28 cellular contexts compared by ENCODE assay signal in genomic region chrX:68880846-68881513, GRCh38. TPM values are rescaled to one million over a fixed set of nuclear protein-coding genes. Genes with fewer than 3 reads are reported as not detected.
DNase-seq lines count a peak whose midpoint lies in the region; ATAC-seq and TF ChIP-seq lines count a peak whose summit lies in the region.
"Had no signal": no experiment of that assay in that cellular context is flagged by ENCODE, and none has a peak within 500 bp of the region (broad histone marks: within the 10 kb centered on the region; RNA-seq: fewer than 3 reads in every experiment).

No MANE protein-coding gene starts in this region.

- H3K36me3 ChIP-seq in left ventricle myocardium inferior (no peaks in the 10 kb centered on the region), osteoblast (ENCODE audit: insufficient read depth, low read length) (no peaks in the 10 kb centered on the region)
- H3K36me3 ChIP-seq: uterus had no signal

- H3K4me2 ChIP-seq in osteoblast (ENCODE audit: insufficient read depth, low read length), result no peak overlapping the region
- H3K4me2 ChIP-seq: A549 had no signal

- DNase-seq in left cardiac atrium (no peak), left ventricle myocardium inferior (no peak), RWPE1 (ENCODE audit: low spot score) (no peak), iPS-NIHi7 (ENCODE audit: extremely low spot score) (peak; percentile 57), osteoblast (ENCODE audit: insufficient read length, low spot score, missing footprints) (no peak), NCI-H345 treated with DMSO at 0.1 percent for 48 hours (lab: John Stamatoyannopoulos, UW; ENCODE audit: unreplicated experiment) (no peak)
- DNase-seq: activated CD4-positive, alpha-beta T cell treated with anti-CD3 and anti-CD28 coated beads for 48 hours; activated naive CD8-positive, alpha-beta T cell treated with anti-CD3 and anti-CD28 coated beads, Interleukin-2, amount 50 U/mL, for 24 hours; activated T-cell treated with anti-CD3 and anti-CD28 coated beads, Interleukin-2, amount 50 U/mL, for 4 hours; body of pancreas; CD4-positive, alpha-beta memory T cell; cerebellar nuclear complex; HFFc6; mammary epithelial cell; NCI-H2081; NCI-H345; NCI-H774; PC-3; stimulated activated naive CD8-positive, alpha-beta T cell treated with anti-CD3 and anti-CD28 coated beads, Interleukin-15, amount 100 ng/mL, for 72 hours; SW 1271; T-helper 9 cell; uterus had no signal

- ATAC-seq in left cardiac atrium (peak; percentile 23 to 74), GM21390 (IDR thresholded peaks at IDR 0.05; ENCODE audit: unreplicated experiment) (no peak), HG03175 (IDR thresholded peaks at IDR 0.05; ENCODE audit: unreplicated experiment) (no peak)
- ATAC-seq: A549; activated naive CD8-positive, alpha-beta T cell treated with anti-CD3 and anti-CD28 coated beads, Interleukin-2, amount 50 U/mL, for 24 hours; activated T-cell treated with anti-CD3 and anti-CD28 coated beads, Interleukin-2, amount 50 U/mL, for 4 hours; body of pancreas; GM12878; PC-3; Right ventricle myocardium inferior; stimulated activated naive CD8-positive, alpha-beta T cell treated with anti-CD3 and anti-CD28 coated beads, Interleukin-15, amount 100 ng/mL, for 72 hours had no signal

- H3K9me3 ChIP-seq in left ventricle myocardium inferior (replicated peaks) (no peaks in the 10 kb centered on the region), osteoblast (ENCODE audit: low read depth, low read length) (no peaks in the 10 kb centered on the region)
- H3K9me3 ChIP-seq: A549, body of pancreas, uterus had no signal

- H3K4me3 ChIP-seq in left ventricle myocardium inferior (no peak overlapping the region), osteoblast (ENCODE audit: insufficient read depth, low read length) (no peak overlapping the region)
- H3K4me3 ChIP-seq: A549, body of pancreas, GM12878, uterus had no signal

- H3K79me2 ChIP-seq in osteoblast (ENCODE audit: insufficient read depth, low read length), result no peaks in the 10 kb centered on the region

- H3K27me3 ChIP-seq in left ventricle myocardium inferior (ENCODE audit: low read depth) (no peaks in the 10 kb centered on the region), osteoblast (ENCODE audit: insufficient read depth, low read length) (peaks cover 64% of the 10 kb centered on the region)
- H3K27me3 ChIP-seq: body of pancreas, uterus had no signal

- POLR2A ChIA-PET in RWPE1 (lab: Yijun Ruan, JAX; ENCODE audit: low non-redundant PET), result interaction anchor here (1.3 kb wide), 1 partner anchor 13 kb away, joined by 4 read pairs; no protein-coding TSS in a partner anchor

- intact Hi-C loops in left cardiac atrium (cut with DNase I) (no loop called here), left ventricle myocardium inferior (cut with micrococcal nuclease) (no loop called here)

- CTCF ChIA-PET in RWPE1 (lab: Yijun Ruan, JAX), result no interaction called here

- H3K27ac ChIP-seq in left ventricle myocardium inferior (replicated peaks) (no peak overlapping the region), RWPE1 (peak overlapping the region; percentile 18; the same call in 1 of the 2 replicates), osteoblast (ENCODE audit: low read depth, low read length) (no peak overlapping the region)
- H3K27ac ChIP-seq: A549, body of pancreas, uterus, VCaP had no signal

- no peak overlapping the region for H2AFZ ChIP-seq in osteoblast (ENCODE audit: low read length)

- H4K20me1 ChIP-seq in osteoblast (ENCODE audit: insufficient read depth, low read length), result peaks cover 9% of the 10 kb centered on the region

- H3K4me1 ChIP-seq in left ventricle myocardium inferior (no peaks in the 10 kb centered on the region), osteoblast (ENCODE audit: insufficient read depth, low read length) (no peaks in the 10 kb centered on the region)
- H3K4me1 ChIP-seq: A549, body of pancreas, uterus had no signal

- TF ChIP-seq CTCF in left ventricle myocardium inferior (IDR thresholded peaks at IDR 0.05; ENCODE audit: borderline replicate concordance), result no peak
- no peak for TF ChIP-seq CTCF in RWPE1 (conservative IDR thresholded peaks at IDR 0.05; ENCODE audit: low read depth)
- TF ChIP-seq CTCF in osteoblast (IDR thresholded peaks at IDR 0.05; ENCODE audit: extremely low read depth, low read depth, low read length), result no peak

RNA-seq across cellular contexts. Expression of gene EFNB1, which starts 52.2 kb away (rescaled TPM):
- total RNA-seq in left cardiac atrium, result 10 to 100 TPM; 23.6 to 25.4 TPM
- total RNA-seq in left ventricle myocardium inferior, result 14.7 TPM
- total RNA-seq in osteoblast, result 34.7 and 35.7 TPM in 2 replicates

Comparison
In these comparisons a context has a peak if more than half of its experiments do, and no peak if none do; other contexts are left out.
1. ATAC-seq: peak in left cardiac atrium (2 of 2); none in GM21390 (single experiment) and HG03175 (single experiment).